24 cellular contexts compared by ENCODE assay signal in genomic region chr2:195859513-195859912, GRCh38.
A peak's percentile ranks its signal among the peaks of the same experiment; 100 is the strongest.
DNase-seq lines count a peak whose midpoint lies in the region; ATAC-seq, FAIRE-seq and TF ChIP-seq lines count a peak whose summit lies in the region.
"Had no signal": no experiment of that assay in that cellular context is flagged by ENCODE, and none has a peak within 500 bp of the region (broad histone marks: within the 10 kb centered on the region; RNA-seq: fewer than 3 reads in every experiment).

No MANE protein-coding gene starts in this region.

- H3K4me3 ChIP-seq in A549 (no peak overlapping the region), IMR-90 (ENCODE audit: insufficient read depth, low read depth, low read length) (no peak overlapping the region), H1 (ENCODE audit: extremely low read depth in 1 of 4, insufficient read depth in 2 of 4, low read depth in 3 of 4, low read length in 4 of 4) (no peak overlapping the region)
- H3K4me3 ChIP-seq: BLaER1 had no signal

- no peaks in the 10 kb centered on the region for H3K23me2 ChIP-seq in H1 (ENCODE audit: low read depth, low read length)

- no peaks in the 10 kb centered on the region for H3K36me3 ChIP-seq in IMR-90 (ENCODE audit: control insufficient read depth, insufficient read depth, low read length)
- H3K36me3 ChIP-seq in H1 (ENCODE audit: control insufficient read depth in 2 of 4, insufficient read depth in 4 of 4, low read length in 3 of 4), result no peaks in the 10 kb centered on the region
- H3K36me3 ChIP-seq: BE2C, BLaER1 had no signal

- no peak overlapping the region for H4K91ac ChIP-seq in IMR-90 (ENCODE audit: insufficient read depth, low read depth, low read length)
- H4K91ac ChIP-seq in H1 (replicated peaks; ENCODE audit: insufficient read length, low read length), result no peak overlapping the region

- no TSS peak for BruUV-seq in IMR-90 (replicated peaks; lab: Mats Ljungman, UMichigan)

- H3K9ac ChIP-seq in IMR-90 (ENCODE audit: low read depth, low read length) (no peak overlapping the region), H1 (replicated peaks in 1 of 4; ENCODE audit: extremely low read depth in 1 of 4, low read depth in 3 of 4, low read length in 3 of 4) (no peak overlapping the region)
- H3K9ac ChIP-seq: BLaER1 had no signal

- CTCF ChIA-PET in A549 (lab: Yijun Ruan, JAX) (no interaction called here), IMR-90 (lab: Yijun Ruan, JAX) (no interaction called here), H1 (lab: Charles Lee; ENCODE audit: partially characterized antibody) (no interaction called here)

- no peak overlapping the region for H2AK5ac ChIP-seq in IMR-90 (ENCODE audit: low read depth, low read length)
- no peak overlapping the region for H2AK5ac ChIP-seq in H1 (ENCODE audit: low read depth, low read length)

- H3K27ac ChIP-seq in A549 (no peak overlapping the region), IMR-90 (ENCODE audit: insufficient read depth, low read length) (no peak overlapping the region), H1 (ENCODE audit: low read depth, low read length) (no peak overlapping the region)
- H3K27ac ChIP-seq: 22Rv1, BLaER1 had no signal

- ATAC-seq in A549 (no peak), IMR-90 (ENCODE audit: low read depth) (no peak), Right ventricle myocardium inferior (no peak), GM21360 (IDR thresholded peaks at IDR 0.05; ENCODE audit: unreplicated experiment) (no peak)

- in situ Hi-C loops in IMR-90 (cut with MboI; ENCODE audit: low sequenced_read_pairs), result no loop called here

- DNase-seq in NCI-H82 (lab: John Stamatoyannopoulos, UW) (peak; percentile 8), NCI-H82 treated with DMSO at 0.1 percent for 48 hours (lab: John Stamatoyannopoulos, UW; ENCODE audit: unreplicated experiment) (no peak), A549 (ENCODE audit: low read depth in 1 of 2, low spot score in 1 of 2) (no peak), IMR-90 (no peak), H1 (ENCODE audit: low read depth in 1 of 2, low spot score in 2 of 2) (no peak), Right ventricle myocardium inferior (ENCODE audit: missing footprints) (no peak), OCI-M2 (lab: John Stamatoyannopoulos, UW; ENCODE audit: unreplicated experiment) (no peak)
- DNase-seq: ACHN; BE2C; C1 segment of cervical spinal cord; CD4-positive, alpha-beta memory T cell; CD4-positive, CD25-positive, alpha-beta regulatory T cell; CD8-positive, alpha-beta memory T cell; COR-L47; DMS 273 treated with DMSO at 0.1 percent for 48 hours; DMS153; DMS53; DMS79; GF-D8 had no signal

- H2BK120ac ChIP-seq in IMR-90 (ENCODE audit: low read depth, low read length) (no peak overlapping the region), H1 (replicated peaks; ENCODE audit: low read depth, low read length) (no peak overlapping the region)

- H3K14ac ChIP-seq in IMR-90 (replicated peaks; ENCODE audit: low read depth, low read length), result no peak overlapping the region
- no peak overlapping the region for H3K14ac ChIP-seq in H1 (ENCODE audit: insufficient read length)

- no peak overlapping the region for H2AK9ac ChIP-seq in IMR-90 (replicated peaks; ENCODE audit: low read depth, low read length, poor library complexity)

- H3K79me2 ChIP-seq in H1 (ENCODE audit: control insufficient read depth in 1 of 2, insufficient read depth in 2 of 2, low read length in 2 of 2), result no peaks in the 10 kb centered on the region

- H2BK15ac ChIP-seq in IMR-90 (ENCODE audit: low read depth, low read length) (no peak overlapping the region), H1 (ENCODE audit: low read length) (no peak overlapping the region)

- H3K4me1 ChIP-seq in A549 (no peaks in the 10 kb centered on the region), IMR-90 (ENCODE audit: control insufficient read depth, insufficient read depth, low read length) (peaks cover 1% of the 10 kb centered on the region; the same call in 1 of the 2 replicates), H1 (replicated peaks in 1 of 4; ENCODE audit: control insufficient read depth in 3 of 4, insufficient read depth in 4 of 4, low read length in 3 of 4) (no peaks in the 10 kb centered on the region)
- H3K4me1 ChIP-seq: BE2C had no signal

- no peaks in the 10 kb centered on the region for H3K27me3 ChIP-seq in IMR-90 (ENCODE audit: control insufficient read depth, insufficient read depth, low read length)
- H3K27me3 ChIP-seq in H1 (replicated peaks in 1 of 4; ENCODE audit: control insufficient read depth in 3 of 4, extremely low read depth in 1 of 4, insufficient read depth in 3 of 4, low read length in 3 of 4), result no peaks in the 10 kb centered on the region
- H3K27me3 ChIP-seq: BLaER1 had no signal

- TF ChIP-seq CTCF in A549 (IDR thresholded peaks at IDR 0.05), result no peak
- no peak for TF ChIP-seq CTCF in IMR-90 (conservative IDR thresholded peaks at IDR 0.05; ENCODE audit: low read depth, low read length)
- no peak for TF ChIP-seq CTCF in H1 (IDR thresholded peaks at IDR 0.05; ENCODE audit: control extremely low read depth in 1 of 3, insufficient read depth in 1 of 3, low read depth in 1 of 3, low read length in 3 of 3)

- no peak overlapping the region for H3K4ac ChIP-seq in IMR-90 (ENCODE audit: low read depth, low read length)
- H3K4ac ChIP-seq in H1 (replicated peaks; ENCODE audit: insufficient read length, low read depth, low read length), result no peak overlapping the region

- no peak overlapping the region for H3K23ac ChIP-seq in IMR-90 (ENCODE audit: low read depth, low read length)
- H3K23ac ChIP-seq in H1 (ENCODE audit: insufficient read length), result no peak overlapping the region

- TF ChIP-seq RAD21 in A549 (conservative IDR thresholded peaks at IDR 0.05 in 1 of 2, IDR thresholded peaks at IDR 0.05 in 1 of 2), result no peak
- no peak for TF ChIP-seq RAD21 in IMR-90 (IDR thresholded peaks at IDR 0.05; ENCODE audit: low read length)
- no peak for TF ChIP-seq RAD21 in H1 (IDR thresholded peaks at IDR 0.05 in 1 of 2, conservative IDR thresholded peaks at IDR 0.05 in 1 of 2; ENCODE audit: low read depth in 2 of 2, low read length in 2 of 2)

- no peak overlapping the region for H3K56ac ChIP-seq in IMR-90 (ENCODE audit: extremely low read depth, insufficient read depth, low read length)
- no peak overlapping the region for H3K56ac ChIP-seq in H1 (replicated peaks; ENCODE audit: insufficient read length, low read depth, low read length)

- dilution Hi-C loops in IMR-90 (cut with HindIII; ENCODE audit: low sequenced_read_pairs, unreplicated experiment), result no loop called here

- H4K8ac ChIP-seq in IMR-90 (ENCODE audit: low read depth in 2 of 2, low read length in 2 of 2) (no peak overlapping the region), H1 (ENCODE audit: extremely low read depth, insufficient read depth, low read length) (no peak overlapping the region)

- no peaks in the 10 kb centered on the region for H3K9me1 ChIP-seq in IMR-90 (ENCODE audit: insufficient read depth, low read length)

- H3K9me3 ChIP-seq in A549, result no peaks in the 10 kb centered on the region
- H3K9me3 ChIP-seq in IMR-90 (ENCODE audit: control insufficient read depth, insufficient read depth, low read length), result no peaks in the 10 kb centered on the region
- H3K9me3 ChIP-seq in H1 (ENCODE audit: insufficient read depth in 2 of 2, low read depth in 1 of 2, low read length in 1 of 2), result no peaks in the 10 kb centered on the region
- H3K9me3 ChIP-seq: BE2C, BLaER1 had no signal

- H2BK5ac ChIP-seq in IMR-90 (ENCODE audit: low read depth, low read length, poor library complexity, severe bottlenecking) (no peak overlapping the region), H1 (ENCODE audit: low read depth, low read length) (no peak overlapping the region)

- H3K4me2 ChIP-seq in A549 (no peak overlapping the region), IMR-90 (ENCODE audit: low read depth, low read length) (no peak overlapping the region), H1 (ENCODE audit: insufficient read depth in 1 of 2, low read depth in 2 of 2, low read length in 2 of 2) (no peak overlapping the region)
- H3K4me2 ChIP-seq: BLaER1 had no signal

- FAIRE-seq in A549 (lab: Jason Lieb, UNC) (no peak), H1 (lab: Jason Lieb, UNC) (no peak)
- FAIRE-seq: GM12891, GM19239 had no signal

- H2AFZ ChIP-seq in IMR-90 (replicated peaks; ENCODE audit: low read length, poor library complexity), result no peak overlapping the region
- H2AFZ ChIP-seq in H1 (ENCODE audit: low read length), result 0 out of 2 replicates have a peak overlapping the region, but pooled peaks have one; percentile 57

- no peak for TF ChIP-seq EP300 in A549 (IDR thresholded peaks at IDR 0.05)
- no peak for TF ChIP-seq EP300 in H1 (IDR thresholded peaks at IDR 0.05; ENCODE audit: borderline replicate concordance in 1 of 2, low read depth in 2 of 2, low read length in 2 of 2)

- WGBS in A549 (ENCODE audit: missing lambda C conversion rate), result 76% methylated on average over 2 of the region's 2 CpGs
- no CpG with 5 or more reads among the region's 2 CpGs for WGBS in IMR-90 (ENCODE audit: extremely low coverage in 2 of 2, insufficient read length in 1 of 2), 2 experiments
- WGBS in H1 (ENCODE audit: extremely low coverage in 1 of 2, insufficient coverage in 1 of 2, insufficient read length in 1 of 2, insufficient replicate concordance in 2 of 2, low coverage in 1 of 2, low lambda C conversion rate in 2 of 2, missing lambda C conversion rate in 1 of 2), 2 experiments, result 85% methylated on average over 2 of the region's 2 CpGs; no CpG with 5 or more reads in 1 of the 2 experiments

- POLR2A ChIA-PET in A549 (lab: Yijun Ruan, JAX) (no interaction called here), IMR-90 (lab: Charles Lee; ENCODE audit: unreplicated experiment) (no interaction called here), H1 (lab: Charles Lee; ENCODE audit: partially characterized antibody) (no interaction called here)

- H3K79me1 ChIP-seq in IMR-90 (ENCODE audit: low read depth in 1 of 2, low read length in 2 of 2) (no peaks in the 10 kb centered on the region), H1 (ENCODE audit: low read depth, low read length) (no peaks in the 10 kb centered on the region)

- intact Hi-C loops in IMR-90 (cut with micrococcal nuclease), result no loop called here
- intact Hi-C loops in Right ventricle myocardium inferior (cut with DNase I), result no loop called here

- H2BK12ac ChIP-seq in H1 (ENCODE audit: low read depth, low read length), result no peak overlapping the region

- H4K5ac ChIP-seq in IMR-90 (ENCODE audit: low read depth, low read length), result no peak overlapping the region
- no peak overlapping the region for H4K5ac ChIP-seq in H1 (ENCODE audit: insufficient read length, low read depth, low read length)

- TF ChIP-seq POLR2A in A549 (IDR thresholded peaks at IDR 0.05; ENCODE audit: low read length) (no peak), IMR-90 (IDR thresholded peaks at IDR 0.05; ENCODE audit: low read depth, low read length) (no peak), H1 (IDR thresholded peaks at IDR 0.05; ENCODE audit: control extremely low read depth in 1 of 2, low read depth in 2 of 2, low read length in 2 of 2) (no peak)

- H2BK20ac ChIP-seq in IMR-90 (ENCODE audit: low read depth, low read length), result no peak overlapping the region
- no peak overlapping the region for H2BK20ac ChIP-seq in H1 (ENCODE audit: low read length)

- H4K20me1 ChIP-seq in IMR-90 (ENCODE audit: insufficient read depth, low read length) (no peaks in the 10 kb centered on the region), H1 (replicated peaks in 1 of 2; ENCODE audit: control insufficient read depth in 1 of 2, insufficient read depth in 2 of 2, low read length in 2 of 2) (no peaks in the 10 kb centered on the region)
- H4K20me1 ChIP-seq: BLaER1 had no signal

- H3K18ac ChIP-seq in IMR-90 (ENCODE audit: low read depth, low read length), result no peak overlapping the region
- no peak overlapping the region for H3K18ac ChIP-seq in H1 (ENCODE audit: extremely low read depth, low read length)
